In genomic region chr10:13188593-13188992, GRCh38 we compare ENCODE assay signal across 8 cellular contexts. TPM values are rescaled to one million over a fixed set of nuclear protein-coding genes. Genes with fewer than 3 reads are reported as not detected.
"Had no signal": no experiment of that assay in that cellular context is flagged by ENCODE, and none has a peak within 500 bp of the region (broad histone marks: within the 10 kb centered on the region; RNA-seq: fewer than 3 reads in every experiment).

No MANE protein-coding gene starts in this region.

- H3K9me3 Mint-ChIP-seq: HFFc6 had no signal

- H3K4me1 ChIP-seq: HAP-1 had no signal

- H3K27ac Mint-ChIP-seq: HFFc6 had no signal

- H2AFZ ChIP-seq: GM23248 had no signal

- H3K9ac ChIP-seq: GM23248 had no signal

- H3K9me3 ChIP-seq: HAP-1 had no signal

- H3K4me3 ChIP-seq: GM23248, HAP-1, K562 had no signal

- H3K4me3 Mint-ChIP-seq: HFFc6 had no signal

- DNase-seq: GM23248, GOT3, HFFc6, IMR-90 had no signal

- H3K27ac ChIP-seq: GM23248 had no signal

- ATAC-seq: HCT116, K562 had no signal

RNA-seq across cellular contexts. Expression of gene UCMA, which starts 45.6 kb away (rescaled TPM):
- total RNA-seq: GM23248, HFFc6, HT-29, IMR-90, K562 had no signal
- polyA plus RNA-seq: GM23248, IMR-90, K562 had no signal
